ENCODE assay signal across 19 cellular contexts in the genomic region with DNA sequence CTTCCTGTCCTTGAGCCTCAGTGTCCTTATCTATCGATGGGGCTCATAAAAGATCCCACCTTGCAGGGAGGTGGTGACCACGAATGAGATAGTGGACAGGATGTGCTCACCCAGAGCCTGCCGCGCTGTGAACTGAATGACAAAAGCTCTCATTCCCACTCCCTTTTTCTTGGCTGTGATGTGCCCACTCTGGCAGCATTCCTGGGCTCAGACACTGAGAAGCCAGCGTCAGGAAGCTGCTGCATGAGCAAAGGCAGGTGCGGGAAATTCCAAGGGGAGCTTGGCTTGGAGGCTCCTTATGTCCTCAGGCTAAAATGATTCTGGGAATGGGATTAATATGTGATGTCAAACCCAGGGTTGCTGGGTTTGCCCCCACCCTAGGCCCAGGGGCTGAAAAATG.
"Had no signal": no experiment of that assay in that cellular context is flagged by ENCODE, and none has a peak within 500 bp of the region (broad histone marks: within the 10 kb centered on the region; RNA-seq: fewer than 3 reads in every experiment).

No MANE protein-coding gene starts in this region.

- DNase-seq: colonic mucosa; cortex of kidney; effector memory CD4-positive, alpha-beta T cell; foreskin melanocyte; gastrocnemius medialis; glutamatergic neuron; heart right ventricle; hippocampal formation; left cardiac atrium; left lung; left ventricle myocardium superior; lower lobe of right lung; mesenchymal stem cell; mucosa of descending colon; naive B cell; naive thymus-derived CD8-positive, alpha-beta T cell had no signal

- H3K4me1 ChIP-seq: colonic mucosa, esophagus muscularis mucosa, gastrocnemius medialis, heart right ventricle, left lung, lower lobe of right lung had no signal

- H3K27ac ChIP-seq: colonic mucosa, esophagus muscularis mucosa, gastrocnemius medialis, heart right ventricle, left lung, lower lobe of right lung had no signal

- H3K27me3 ChIP-seq: colonic mucosa, esophagus muscularis mucosa, gastrocnemius medialis, heart right ventricle, left lung had no signal

- H3K27ac Mint-ChIP-seq: dendritic cell treated with granulocyte-macrophage colony-stimulating factor and Interleukin-4, amounts not matched to agents 40 ng/mL and 50 ng/mL, for 4 days; mesothelial cell of epicardium; naive B cell; naive thymus-derived CD8-positive, alpha-beta T cell had no signal

- H3K27me3 Mint-ChIP-seq: dendritic cell treated with granulocyte-macrophage colony-stimulating factor and Interleukin-4, amounts not matched to agents 40 ng/mL and 50 ng/mL, for 4 days; naive B cell; naive thymus-derived CD8-positive, alpha-beta T cell had no signal

- H3K9me3 ChIP-seq: colonic mucosa, esophagus muscularis mucosa, gastrocnemius medialis, lower lobe of right lung, mucosa of descending colon had no signal

- H3K4me3 Mint-ChIP-seq: dendritic cell treated with granulocyte-macrophage colony-stimulating factor and Interleukin-4, amounts not matched to agents 40 ng/mL and 50 ng/mL, for 4 days; mesothelial cell of epicardium; naive B cell; naive thymus-derived CD8-positive, alpha-beta T cell had no signal

- H3K4me1 Mint-ChIP-seq: naive B cell; naive thymus-derived CD8-positive, alpha-beta T cell had no signal

- H3K36me3 ChIP-seq: colonic mucosa, esophagus muscularis mucosa, gastrocnemius medialis, heart right ventricle, left lung, lower lobe of right lung had no signal

- H3K4me3 ChIP-seq: colonic mucosa, esophagus muscularis mucosa, gastrocnemius medialis, heart right ventricle, left lung, lower lobe of right lung, mucosa of descending colon had no signal

- ATAC-seq: gastrocnemius medialis; heart right ventricle; left cardiac atrium; left lung; left ventricle myocardium superior; lower lobe of right lung; mucosa of descending colon; naive thymus-derived CD8-positive, alpha-beta T cell had no signal
